In the genomic region with DNA sequence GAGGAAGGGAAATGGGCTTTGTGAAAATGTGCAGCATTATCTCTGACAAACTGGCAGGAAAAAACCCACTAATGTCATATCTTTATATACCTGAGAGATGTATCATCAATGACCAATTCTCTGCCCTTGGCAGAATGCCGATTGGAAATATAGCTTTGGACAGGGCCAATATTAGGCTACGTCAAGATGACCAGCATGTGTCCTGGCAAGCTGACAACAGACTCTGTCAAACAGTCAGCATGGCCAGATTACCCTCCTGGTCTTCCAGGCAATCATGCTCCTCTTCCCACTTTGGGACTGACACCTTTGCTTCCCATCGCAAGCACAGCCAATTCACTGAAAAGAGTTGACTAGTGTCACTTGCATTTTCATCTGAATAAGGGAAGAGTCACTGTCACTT, we compare ENCODE assay signal across 2 cellular contexts.
TF ChIP-seq lines count a peak whose summit lies in the region.

No MANE protein-coding gene starts in this region.

TF ChIP-seq in HEK293, 187 proteins besides CTCF, POLR2A, EP300 and RAD21:
- TF ChIP-seq PRDM1 (tag by site-specific recombination; IDR thresholded peaks at IDR 0.05) (0 out of 2 replicates have a peak, but pooled peaks have one; percentile 39), ZNF610 (tag by site-specific recombination; IDR thresholded peaks at IDR 0.05; ENCODE audit: borderline replicate concordance) (no peak)
TF ChIP-seq in HEK293: peak in this region for 1.

TF ChIP-seq in GM12878, 131 proteins besides CTCF, POLR2A, EP300 and RAD21:
- TF ChIP-seq, protein P1, sequence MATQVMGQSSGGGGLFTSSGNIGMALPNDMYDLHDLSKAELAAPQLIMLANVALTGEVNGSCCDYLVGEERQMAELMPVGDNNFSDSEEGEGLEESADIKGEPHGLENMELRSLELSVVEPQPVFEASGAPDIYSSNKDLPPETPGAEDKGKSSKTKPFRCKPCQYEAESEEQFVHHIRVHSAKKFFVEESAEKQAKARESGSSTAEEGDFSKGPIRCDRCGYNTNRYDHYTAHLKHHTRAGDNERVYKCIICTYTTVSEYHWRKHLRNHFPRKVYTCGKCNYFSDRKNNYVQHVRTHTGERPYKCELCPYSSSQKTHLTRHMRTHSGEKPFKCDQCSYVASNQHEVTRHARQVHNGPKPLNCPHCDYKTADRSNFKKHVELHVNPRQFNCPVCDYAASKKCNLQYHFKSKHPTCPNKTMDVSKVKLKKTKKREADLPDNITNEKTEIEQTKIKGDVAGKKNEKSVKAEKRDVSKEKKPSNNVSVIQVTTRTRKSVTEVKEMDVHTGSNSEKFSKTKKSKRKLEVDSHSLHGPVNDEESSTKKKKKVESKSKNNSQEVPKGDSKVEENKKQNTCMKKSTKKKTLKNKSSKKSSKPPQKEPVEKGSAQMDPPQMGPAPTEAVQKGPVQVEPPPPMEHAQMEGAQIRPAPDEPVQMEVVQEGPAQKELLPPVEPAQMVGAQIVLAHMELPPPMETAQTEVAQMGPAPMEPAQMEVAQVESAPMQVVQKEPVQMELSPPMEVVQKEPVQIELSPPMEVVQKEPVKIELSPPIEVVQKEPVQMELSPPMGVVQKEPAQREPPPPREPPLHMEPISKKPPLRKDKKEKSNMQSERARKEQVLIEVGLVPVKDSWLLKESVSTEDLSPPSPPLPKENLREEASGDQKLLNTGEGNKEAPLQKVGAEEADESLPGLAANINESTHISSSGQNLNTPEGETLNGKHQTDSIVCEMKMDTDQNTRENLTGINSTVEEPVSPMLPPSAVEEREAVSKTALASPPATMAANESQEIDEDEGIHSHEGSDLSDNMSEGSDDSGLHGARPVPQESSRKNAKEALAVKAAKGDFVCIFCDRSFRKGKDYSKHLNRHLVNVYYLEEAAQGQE (IDR thresholded peaks at IDR 0.05; ENCODE audit: low read depth, low read length) = no peak
- TF ChIP-seq BHLHE40 (IDR thresholded peaks at IDR 0.05; ENCODE audit: borderline replicate concordance in 1 of 2, low read depth in 2 of 2, low read length in 1 of 2) (no peak), TCF12 (IDR thresholded peaks at IDR 0.05; ENCODE audit: low read depth, low read length) (no peak), RAD51 (IDR thresholded peaks at IDR 0.05) (no peak), MTA2 (IDR thresholded peaks at IDR 0.05; ENCODE audit: low read depth) (no peak), NRF1 (conservative IDR thresholded peaks at IDR 0.05; ENCODE audit: low read depth, low read length) (no peak), ASH2L (IDR thresholded peaks at IDR 0.05; ENCODE audit: borderline replicate concordance, low read depth) (no peak), MEF2A (IDR thresholded peaks at IDR 0.05; ENCODE audit: insufficient read depth, low read depth, low read length) (no peak), HDGF (IDR thresholded peaks at IDR 0.05) (no peak), CREB1 (IDR thresholded peaks at IDR 0.05; ENCODE audit: low read depth) (no peak), PAX5 (IDR thresholded peaks at IDR 0.05; ENCODE audit: borderline replicate concordance, low read depth, low read length) (no peak), HDAC6 (IDR thresholded peaks at IDR 0.05; ENCODE audit: unreplicated experiment) (no peak), POLR2AphosphoS2 (IDR thresholded peaks at IDR 0.05; ENCODE audit: low read depth, low read length) (no peak), TCF7 (IDR thresholded peaks at IDR 0.05; ENCODE audit: borderline replicate concordance) (no peak), MXI1 (IDR thresholded peaks at IDR 0.05; ENCODE audit: low read depth, low read length) (no peak), RFX5 (IDR thresholded peaks at IDR 0.05; ENCODE audit: low read depth, low read length) (no peak), BCL3 (IDR thresholded peaks at IDR 0.05; ENCODE audit: borderline replicate concordance, insufficient read depth, low read depth, low read length, poor library complexity, severe bottlenecking) (no peak), CBX5 (IDR thresholded peaks at IDR 0.05; ENCODE audit: low read depth) (no peak)
- TF ChIP-seq, protein P2, sequence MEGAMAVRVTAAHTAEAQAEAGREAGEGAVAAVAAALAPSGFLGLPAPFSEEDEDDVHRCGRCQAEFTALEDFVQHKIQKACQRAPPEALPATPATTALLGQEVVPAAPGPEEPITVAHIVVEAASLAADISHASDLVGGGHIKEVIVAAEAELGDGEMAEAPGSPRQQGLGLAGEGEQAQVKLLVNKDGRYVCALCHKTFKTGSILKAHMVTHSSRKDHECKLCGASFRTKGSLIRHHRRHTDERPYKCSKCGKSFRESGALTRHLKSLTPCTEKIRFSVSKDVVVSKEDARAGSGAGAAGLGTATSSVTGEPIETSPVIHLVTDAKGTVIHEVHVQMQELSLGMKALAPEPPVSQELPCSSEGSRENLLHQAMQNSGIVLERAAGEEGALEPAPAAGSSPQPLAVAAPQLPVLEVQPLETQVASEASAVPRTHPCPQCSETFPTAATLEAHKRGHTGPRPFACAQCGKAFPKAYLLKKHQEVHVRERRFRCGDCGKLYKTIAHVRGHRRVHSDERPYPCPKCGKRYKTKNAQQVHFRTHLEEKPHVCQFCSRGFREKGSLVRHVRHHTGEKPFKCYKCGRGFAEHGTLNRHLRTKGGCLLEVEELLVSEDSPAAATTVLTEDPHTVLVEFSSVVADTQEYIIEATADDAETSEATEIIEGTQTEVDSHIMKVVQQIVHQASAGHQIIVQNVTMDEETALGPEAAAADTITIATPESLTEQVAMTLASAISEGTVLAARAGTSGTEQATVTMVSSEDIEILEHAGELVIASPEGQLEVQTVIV (IDR thresholded peaks at IDR 0.05; ENCODE audit: borderline replicate concordance, partially characterized antibody) = no peak
- TF ChIP-seq, protein P3, sequence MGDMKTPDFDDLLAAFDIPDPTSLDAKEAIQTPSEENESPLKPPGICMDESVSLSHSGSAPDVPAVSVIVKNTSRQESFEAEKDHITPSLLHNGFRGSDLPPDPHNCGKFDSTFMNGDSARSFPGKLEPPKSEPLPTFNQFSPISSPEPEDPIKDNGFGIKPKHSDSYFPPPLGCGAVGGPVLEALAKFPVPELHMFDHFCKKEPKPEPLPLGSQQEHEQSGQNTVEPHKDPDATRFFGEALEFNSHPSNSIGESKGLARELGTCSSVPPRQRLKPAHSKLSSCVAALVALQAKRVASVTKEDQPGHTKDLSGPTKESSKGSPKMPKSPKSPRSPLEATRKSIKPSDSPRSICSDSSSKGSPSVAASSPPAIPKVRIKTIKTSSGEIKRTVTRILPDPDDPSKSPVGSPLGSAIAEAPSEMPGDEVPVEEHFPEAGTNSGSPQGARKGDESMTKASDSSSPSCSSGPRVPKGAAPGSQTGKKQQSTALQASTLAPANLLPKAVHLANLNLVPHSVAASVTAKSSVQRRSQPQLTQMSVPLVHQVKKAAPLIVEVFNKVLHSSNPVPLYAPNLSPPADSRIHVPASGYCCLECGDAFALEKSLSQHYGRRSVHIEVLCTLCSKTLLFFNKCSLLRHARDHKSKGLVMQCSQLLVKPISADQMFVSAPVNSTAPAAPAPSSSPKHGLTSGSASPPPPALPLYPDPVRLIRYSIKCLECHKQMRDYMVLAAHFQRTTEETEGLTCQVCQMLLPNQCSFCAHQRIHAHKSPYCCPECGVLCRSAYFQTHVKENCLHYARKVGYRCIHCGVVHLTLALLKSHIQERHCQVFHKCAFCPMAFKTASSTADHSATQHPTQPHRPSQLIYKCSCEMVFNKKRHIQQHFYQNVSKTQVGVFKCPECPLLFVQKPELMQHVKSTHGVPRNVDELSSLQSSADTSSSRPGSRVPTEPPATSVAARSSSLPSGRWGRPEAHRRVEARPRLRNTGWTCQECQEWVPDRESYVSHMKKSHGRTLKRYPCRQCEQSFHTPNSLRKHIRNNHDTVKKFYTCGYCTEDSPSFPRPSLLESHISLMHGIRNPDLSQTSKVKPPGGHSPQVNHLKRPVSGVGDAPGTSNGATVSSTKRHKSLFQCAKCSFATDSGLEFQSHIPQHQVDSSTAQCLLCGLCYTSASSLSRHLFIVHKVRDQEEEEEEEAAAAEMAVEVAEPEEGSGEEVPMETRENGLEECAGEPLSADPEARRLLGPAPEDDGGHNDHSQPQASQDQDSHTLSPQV (IDR thresholded peaks at IDR 0.05) = no peak
